Comparison of ENCODE assay signal across 27 cellular contexts in genomic region chr21:42071146-42071737, GRCh38. TPM values are rescaled to one million over a fixed set of nuclear protein-coding genes. Genes with fewer than 3 reads are reported as not detected.
DNase-seq lines count a peak whose midpoint lies in the region; ATAC-seq lines count a peak whose summit lies in the region.
"Had no signal": no experiment of that assay in that cellular context is flagged by ENCODE, and none has a peak within 500 bp of the region (broad histone marks: within the 10 kb centered on the region; RNA-seq: fewer than 3 reads in every experiment).

A gene with protein sequence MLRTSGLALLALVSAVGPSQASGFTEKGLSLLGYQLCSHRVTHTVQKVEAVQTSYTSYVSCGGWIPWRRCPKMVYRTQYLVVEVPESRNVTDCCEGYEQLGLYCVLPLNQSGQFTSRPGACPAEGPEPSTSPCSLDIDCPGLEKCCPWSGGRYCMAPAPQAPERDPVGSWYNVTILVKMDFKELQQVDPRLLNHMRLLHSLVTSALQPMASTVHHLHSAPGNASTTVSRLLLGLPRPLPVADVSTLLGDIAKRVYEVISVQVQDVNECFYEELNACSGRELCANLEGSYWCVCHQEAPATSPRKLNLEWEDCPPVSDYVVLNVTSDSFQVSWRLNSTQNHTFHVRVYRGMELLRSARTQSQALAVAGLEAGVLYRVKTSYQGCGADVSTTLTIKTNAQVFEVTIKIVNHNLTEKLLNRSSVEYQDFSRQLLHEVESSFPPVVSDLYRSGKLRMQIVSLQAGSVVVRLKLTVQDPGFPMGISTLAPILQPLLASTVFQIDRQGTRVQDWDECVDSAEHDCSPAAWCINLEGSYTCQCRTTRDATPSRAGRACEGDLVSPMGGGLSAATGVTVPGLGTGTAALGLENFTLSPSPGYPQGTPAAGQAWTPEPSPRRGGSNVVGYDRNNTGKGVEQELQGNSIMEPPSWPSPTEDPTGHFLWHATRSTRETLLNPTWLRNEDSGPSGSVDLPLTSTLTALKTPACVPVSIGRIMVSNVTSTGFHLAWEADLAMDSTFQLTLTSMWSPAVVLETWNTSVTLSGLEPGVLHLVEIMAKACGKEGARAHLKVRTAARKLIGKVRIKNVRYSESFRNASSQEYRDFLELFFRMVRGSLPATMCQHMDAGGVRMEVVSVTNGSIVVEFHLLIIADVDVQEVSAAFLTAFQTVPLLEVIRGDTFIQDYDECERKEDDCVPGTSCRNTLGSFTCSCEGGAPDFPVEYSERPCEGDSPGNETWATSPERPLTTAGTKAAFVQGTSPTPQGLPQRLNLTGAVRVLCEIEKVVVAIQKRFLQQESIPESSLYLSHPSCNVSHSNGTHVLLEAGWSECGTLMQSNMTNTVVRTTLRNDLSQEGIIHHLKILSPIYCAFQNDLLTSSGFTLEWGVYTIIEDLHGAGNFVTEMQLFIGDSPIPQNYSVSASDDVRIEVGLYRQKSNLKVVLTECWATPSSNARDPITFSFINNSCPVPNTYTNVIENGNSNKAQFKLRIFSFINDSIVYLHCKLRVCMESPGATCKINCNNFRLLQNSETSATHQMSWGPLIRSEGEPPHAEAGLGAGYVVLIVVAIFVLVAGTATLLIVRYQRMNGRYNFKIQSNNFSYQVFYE (plus strand): TSS chr21:42071317. CDS start chr21:42071317, 0 bp downstream.

- no peaks in the 10 kb centered on the region for H3K79me1 ChIP-seq in mesenchymal stem cell (replicated peaks; ENCODE audit: low read length, poor library complexity, severe bottlenecking)

- H3K9me3 ChIP-seq in right cardiac atrium (ENCODE audit: control insufficient read depth, low read length) = no peaks in the 10 kb centered on the region
- H3K9me3 ChIP-seq in mesenchymal stem cell (ENCODE audit: control insufficient read depth, low read length) = no peaks in the 10 kb centered on the region
- no peaks in the 10 kb centered on the region for H3K9me3 ChIP-seq in aorta (ENCODE audit: control insufficient read depth, low read length)
- H3K9me3 ChIP-seq: adrenal gland, breast epithelium, pancreas, right atrium auricular region, SJCRH30 had no signal

- H3K36me3 ChIP-seq in mesenchymal stem cell (ENCODE audit: control insufficient read depth in 1 of 2, insufficient read depth in 2 of 2, low read depth in 1 of 2, low read length in 2 of 2) (no peaks in the 10 kb centered on the region), aorta (ENCODE audit: control insufficient read depth in 1 of 2, insufficient read depth in 2 of 2, low read length in 1 of 2) (no peaks in the 10 kb centered on the region)
- H3K36me3 ChIP-seq: adrenal gland, breast epithelium, pancreas, right atrium auricular region, SJCRH30, WERI-Rb-1 had no signal

- no peak within 1 kb of the TSS for H3K9ac ChIP-seq in mesenchymal stem cell (ENCODE audit: low read length)

- H2AFZ ChIP-seq in mesenchymal stem cell (ENCODE audit: low read depth, low read length) = no peak within 1 kb of the TSS
- H2AFZ ChIP-seq: PC-9 had no signal

- no peak within 1 kb of the TSS for H2BK12ac ChIP-seq in mesenchymal stem cell (ENCODE audit: low read length in 2 of 2)

- no peak within 1 kb of the TSS for H2AK5ac ChIP-seq in mesenchymal stem cell (ENCODE audit: low read length, severe bottlenecking)

- WGBS in right cardiac atrium = 88% methylated on average over 13 of the region's 13 CpGs
- WGBS in mesenchymal stem cell = 91% methylated on average over 13 of the region's 13 CpGs
- 93% methylated on average over 13 of the region's 13 CpGs for WGBS in aorta, 2 donors

- H2BK5ac ChIP-seq in mesenchymal stem cell (ENCODE audit: low read depth, low read length, poor library complexity, severe bottlenecking) = no peak within 1 kb of the TSS

- no peak within 1 kb of the TSS for H3K18ac ChIP-seq in mesenchymal stem cell (ENCODE audit: low read depth in 1 of 2, low read length in 2 of 2)

- H2BK120ac ChIP-seq in mesenchymal stem cell (ENCODE audit: low read depth, low read length) = no peak within 1 kb of the TSS

- no peak within 1 kb of the TSS for H4K8ac ChIP-seq in mesenchymal stem cell (ENCODE audit: low read length)

- H3K23ac ChIP-seq in mesenchymal stem cell (ENCODE audit: low read length in 2 of 2) = no peak within 1 kb of the TSS

- H3K14ac ChIP-seq in mesenchymal stem cell (ENCODE audit: low read length in 2 of 2) = no peak within 1 kb of the TSS

- H3K4me1 ChIP-seq in right cardiac atrium (ENCODE audit: control insufficient read depth, insufficient read depth, low read length) = no peaks in the 10 kb centered on the region
- H3K4me1 ChIP-seq in mesenchymal stem cell (ENCODE audit: control insufficient read depth, insufficient read depth, low read depth, low read length) = peaks cover 2% of the 10 kb centered on the region
- no peaks in the 10 kb centered on the region for H3K4me1 ChIP-seq in aorta (ENCODE audit: control insufficient read depth in 1 of 2, insufficient read depth in 2 of 2, low read length in 2 of 2)
- H3K4me1 ChIP-seq: adrenal gland, breast epithelium, pancreas, right atrium auricular region, SJCRH30 had no signal

- peak within 1 kb of the TSS; percentile 3 for H2BK15ac ChIP-seq in mesenchymal stem cell (ENCODE audit: low read depth, poor library complexity, severe bottlenecking)

- no peak within 1 kb of the TSS for H4K91ac ChIP-seq in mesenchymal stem cell (ENCODE audit: low read length)

- H3K4me2 ChIP-seq in mesenchymal stem cell (ENCODE audit: low read length, poor library complexity, severe bottlenecking) = no peak within 1 kb of the TSS
- H3K4me2 ChIP-seq: PC-9 had no signal

- H3K4ac ChIP-seq in mesenchymal stem cell (ENCODE audit: low read depth in 1 of 2, low read length in 2 of 2) = no peak within 1 kb of the TSS

- H3K27me3 ChIP-seq in right cardiac atrium (ENCODE audit: control insufficient read depth, insufficient read depth) = no peaks in the 10 kb centered on the region
- peaks cover 28 to 77% of the 10 kb centered on the region in 2 experiments for H3K27me3 ChIP-seq in mesenchymal stem cell (ENCODE audit: control insufficient read depth in 1 of 2, insufficient read depth in 1 of 2, low read length in 2 of 2)
- no peaks in the 10 kb centered on the region for H3K27me3 ChIP-seq in aorta (ENCODE audit: control insufficient read depth in 1 of 2, insufficient read depth in 2 of 2, low read length in 1 of 2)
- H3K27me3 ChIP-seq: adrenal gland, breast epithelium, pancreas, right atrium auricular region, SJCRH30 had no signal

- no peak within 1 kb of the TSS for H3K27ac ChIP-seq in right cardiac atrium (ENCODE audit: low read length)
- no peak within 1 kb of the TSS for H3K27ac ChIP-seq in mesenchymal stem cell (ENCODE audit: low read length, poor library complexity, severe bottlenecking)
- no peak within 1 kb of the TSS for H3K27ac ChIP-seq in aorta (ENCODE audit: low read depth in 1 of 2, low read length in 2 of 2)
- H3K27ac ChIP-seq: adrenal gland, breast epithelium, C4-2B, HL-60, pancreas, PC-9, right atrium auricular region, SJCRH30, WERI-Rb-1 had no signal

- DNase-seq in right cardiac atrium (peak in 2 of 3 donors; percentile 3 to 49), Right ventricle myocardium inferior (ENCODE audit: missing footprints) (no peak), NCI-H524 (lab: John Stamatoyannopoulos, UW) (peak; percentile 55 to 84), mesenchymal stem cell (no peak), aorta (peak in 1 of 2 donors; percentile 67), hepatic stellate cell (ENCODE audit: low spot score) (no peak), NCI-H2029 treated with DMSO at 0.1 percent for 48 hours (lab: John Stamatoyannopoulos, UW) (no peak), GM19238 (ENCODE audit: insufficient read length, low spot score) (no peak)
- DNase-seq: activated CD4-positive, alpha-beta T cell treated with anti-CD3 and anti-CD28 coated beads, Interleukin-2, amount 10 ng/mL, durations not matched to agents 24 days and 14 days; activated T-cell treated with anti-CD3 and anti-CD28 coated beads, Interleukin-2, amount 50 U/mL, for 4 hours; adrenal gland; Calu3; glutamatergic neuron; Karpas-422; NCI-H187; PC-9; SJCRH30; stimulated activated CD4-positive, alpha-beta T cell treated with anti-CD3 and anti-CD28 coated beads, Interleukin-2, amount 100 ng/mL, for 48 hours; substantia nigra; T1000; WERI-Rb-1 had no signal

- ATAC-seq in right cardiac atrium (no peak), Right ventricle myocardium inferior (no peak), aorta (ENCODE audit: low FRiP score) (peak; percentile 36)
- ATAC-seq: activated T-cell treated with anti-CD3 and anti-CD28 coated beads, Interleukin-2, amount 50 U/mL, for 4 hours; pancreas had no signal

- intact Hi-C loops in right cardiac atrium (cut with DNase I) = no loop called here
- intact Hi-C loops in Right ventricle myocardium inferior (cut with DNase I) = no loop called here
- intact Hi-C loops in aorta (cut with DNase I) = no loop called here

- no peak within 1 kb of the TSS for H3K4me3 ChIP-seq in right cardiac atrium (ENCODE audit: low read length)
- H3K4me3 ChIP-seq in mesenchymal stem cell (ENCODE audit: insufficient read depth in 1 of 2, low read depth in 1 of 2, low read length in 2 of 2) = no peak within 1 kb of the TSS
- H3K4me3 ChIP-seq in aorta (ENCODE audit: low read length in 2 of 2) = no peak within 1 kb of the TSS
- H3K4me3 ChIP-seq: adrenal gland, breast epithelium, pancreas, PC-9, right atrium auricular region, SJCRH30 had no signal

RNA-seq across cellular contexts. Expression of the gene that starts here (rescaled TPM):
- total RNA-seq in right cardiac atrium (not detected), Right ventricle myocardium inferior (not detected), aorta (under 1 TPM in 1 of 2 donors, not detected in 1; 0.45 TPM)
- polyA plus RNA-seq in right cardiac atrium (not detected), aorta (not detected)
- 0.07 TPM for polyA plus RNA-seq in mesenchymal stem cell (2013, experiment 1 of 2)
- polyA plus RNA-seq in mesenchymal stem cell (2013, experiment 2 of 2) = 0.07 TPM
- total RNA-seq: activated CD4-positive, alpha-beta T cell treated with anti-CD3 and anti-CD28 coated beads, Interleukin-2, amount 10 ng/mL, durations not matched to agents 24 days and 14 days; activated T-cell treated with anti-CD3 and anti-CD28 coated beads, Interleukin-2, amount 50 U/mL, for 4 hours; breast epithelium; Calu3; natural killer cell treated with Interleukin-12 subunit alpha and Interleukin-12 subunit beta and Interleukin-15 and Interleukin-18, amount 100 ng/mL, for 72 hours; PC-9; right atrium auricular region had no signal

Comparison
In these comparisons a context has a peak if more than half of its experiments do, and no peak if none do; other contexts are left out.
1. Peak in DNase-seq in right cardiac atrium; RNA of the gene not detected or under 1 TPM.
2. Peak in ATAC-seq in aorta; RNA of the gene not detected or under 1 TPM.
3. DNase-seq: peak in NCI-H524 (2 of 2); none in Right ventricle myocardium inferior (single experiment), mesenchymal stem cell (single experiment), hepatic stellate cell (single experiment), NCI-H2029 treated with DMSO at 0.1 percent for 48 hours (single experiment) and GM19238 (single experiment).